ENCODE assay signal across 1 cellular context in the genomic region with DNA sequence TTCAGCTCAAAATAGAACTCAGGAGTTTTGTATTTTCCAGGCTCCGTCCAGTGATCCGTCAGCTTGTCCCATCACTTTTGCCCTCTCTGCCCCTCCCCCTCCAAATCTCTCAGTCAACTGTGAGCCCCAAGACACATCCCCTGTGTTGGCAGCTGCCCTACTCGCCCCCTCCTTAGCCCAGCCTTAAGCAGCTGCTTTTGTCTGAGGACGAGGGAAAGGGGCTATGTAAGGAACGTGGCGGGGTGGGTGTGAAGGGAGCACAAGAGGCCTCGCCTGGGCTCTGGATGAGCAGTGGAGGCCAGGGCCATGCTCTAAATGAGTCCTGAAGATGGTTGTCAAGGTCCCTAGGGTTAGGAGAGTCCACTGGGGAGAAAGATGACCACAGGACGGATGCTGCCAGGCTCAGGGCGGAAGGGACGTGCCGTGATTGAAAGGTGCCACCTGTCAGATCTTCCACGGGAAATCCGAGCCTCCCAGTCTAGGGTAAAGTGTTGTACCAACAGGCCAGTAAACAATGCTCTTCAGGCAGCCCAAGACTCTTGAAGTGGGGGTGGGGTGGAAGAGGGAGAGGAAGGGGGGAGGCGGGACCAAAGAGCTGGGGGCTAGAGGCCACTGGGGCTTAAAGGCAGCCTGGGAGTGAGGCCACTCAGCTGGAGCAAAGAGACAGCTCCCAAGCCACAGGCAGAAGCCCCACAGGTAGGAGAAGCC.
TF ChIP-seq lines count a peak whose summit lies in the region.

A gene with protein sequence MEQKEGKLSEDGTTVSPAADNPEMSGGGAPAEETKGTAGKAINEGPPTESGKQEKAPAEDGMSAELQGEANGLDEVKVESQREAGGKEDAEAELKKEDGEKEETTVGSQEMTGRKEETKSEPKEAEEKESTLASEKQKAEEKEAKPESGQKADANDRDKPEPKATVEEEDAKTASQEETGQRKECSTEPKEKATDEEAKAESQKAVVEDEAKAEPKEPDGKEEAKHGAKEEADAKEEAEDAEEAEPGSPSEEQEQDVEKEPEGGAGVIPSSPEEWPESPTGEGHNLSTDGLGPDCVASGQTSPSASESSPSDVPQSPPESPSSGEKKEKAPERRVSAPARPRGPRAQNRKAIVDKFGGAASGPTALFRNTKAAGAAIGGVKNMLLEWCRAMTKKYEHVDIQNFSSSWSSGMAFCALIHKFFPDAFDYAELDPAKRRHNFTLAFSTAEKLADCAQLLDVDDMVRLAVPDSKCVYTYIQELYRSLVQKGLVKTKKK (plus strand): TSS at position 649 of the 708 bp plus-strand sequence. CDS start 5,048 bp downstream, outside the sequence.

TF ChIP-seq in IMR-90, 13 proteins besides CTCF, POLR2A, EP300 and RAD21:
- TF ChIP-seq CEBPB (IDR thresholded peaks at IDR 0.05; ENCODE audit: low read depth, low read length) (no peak), NFE2L2 (IDR thresholded peaks at IDR 0.05; ENCODE audit: low read depth, low read length) (no peak), BHLHE40 (IDR thresholded peaks at IDR 0.05; ENCODE audit: low read depth, low read length) (no peak), MAFK (IDR thresholded peaks at IDR 0.05; ENCODE audit: low read depth, low read length) (no peak), RCOR1 (IDR thresholded peaks at IDR 0.05; ENCODE audit: insufficient replicate concordance, low read length) (no peak), SMC3 (IDR thresholded peaks at IDR 0.05; ENCODE audit: low read depth, low read length) (no peak), MXI1 (IDR thresholded peaks at IDR 0.05; ENCODE audit: borderline replicate concordance, low read depth, low read length) (no peak), CHD1 (IDR thresholded peaks at IDR 0.05; ENCODE audit: low read depth, low read length) (no peak), MAZ (IDR thresholded peaks at IDR 0.05; ENCODE audit: borderline replicate concordance, low read depth, low read length) (no peak)
- TF ChIP-seq, protein P1, sequence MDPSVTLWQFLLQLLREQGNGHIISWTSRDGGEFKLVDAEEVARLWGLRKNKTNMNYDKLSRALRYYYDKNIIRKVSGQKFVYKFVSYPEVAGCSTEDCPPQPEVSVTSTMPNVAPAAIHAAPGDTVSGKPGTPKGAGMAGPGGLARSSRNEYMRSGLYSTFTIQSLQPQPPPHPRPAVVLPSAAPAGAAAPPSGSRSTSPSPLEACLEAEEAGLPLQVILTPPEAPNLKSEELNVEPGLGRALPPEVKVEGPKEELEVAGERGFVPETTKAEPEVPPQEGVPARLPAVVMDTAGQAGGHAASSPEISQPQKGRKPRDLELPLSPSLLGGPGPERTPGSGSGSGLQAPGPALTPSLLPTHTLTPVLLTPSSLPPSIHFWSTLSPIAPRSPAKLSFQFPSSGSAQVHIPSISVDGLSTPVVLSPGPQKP (IDR thresholded peaks at IDR 0.05; ENCODE audit: borderline replicate concordance, low read depth, low read length) = no peak
